ENCODE assay signal across 16 cellular contexts in genomic region chr14:24317141-24317927, GRCh38. TPM values are rescaled to one million over a fixed set of nuclear protein-coding genes. Genes with fewer than 3 reads are reported as not detected.
DNase-seq lines count a peak whose midpoint lies in the region; ATAC-seq, FAIRE-seq and TF ChIP-seq lines count a peak whose summit lies in the region.
"Had no signal": no experiment of that assay in that cellular context is flagged by ENCODE, and none has a peak within 500 bp of the region (broad histone marks: within the 10 kb centered on the region; RNA-seq: fewer than 3 reads in every experiment).

No MANE protein-coding gene starts in this region.

- no peak for FAIRE-seq in astrocyte (lab: Jason Lieb, UNC)
- FAIRE-seq: A204.1, GM19239 had no signal

- H3K27ac Mint-ChIP-seq in T-helper 2 cell treated with Interferon-gamma antibody and Interleukin-4, amounts not matched to agents 5 μg/mL and 100 μg/mL, for 36 hours = peak overlapping the region; percentile 1
- H3K27ac Mint-ChIP-seq in astrocyte (ENCODE audit: unreplicated experiment) = no peak overlapping the region
- H3K27ac Mint-ChIP-seq: H9, IgD-negative memory B cell had no signal

- peaks cover 6% of the 10 kb centered on the region for H4K20me1 ChIP-seq in astrocyte (ENCODE audit: insufficient read depth, low read length)

- H3K36me3 ChIP-seq in astrocyte (ENCODE audit: insufficient read depth, low read length) = no peaks in the 10 kb centered on the region
- H3K36me3 ChIP-seq: adrenal gland, right lobe of liver had no signal

- peaks cover 12% of the 10 kb centered on the region for H3K4me1 ChIP-seq in astrocyte (ENCODE audit: insufficient read depth, low read length)

- H3K9ac ChIP-seq in astrocyte (ENCODE audit: low read length) = no peak overlapping the region

- H3K9me3 Mint-ChIP-seq in T-helper 2 cell treated with Interferon-gamma antibody and Interleukin-4, amounts not matched to agents 5 μg/mL and 100 μg/mL, for 36 hours = no peaks in the 10 kb centered on the region
- H3K9me3 Mint-ChIP-seq in astrocyte (ENCODE audit: unreplicated experiment) = peaks cover 2% of the 10 kb centered on the region
- H3K9me3 Mint-ChIP-seq: H9, IgD-negative memory B cell had no signal

- H3K4me2 ChIP-seq in astrocyte (ENCODE audit: low read length) = no peak overlapping the region

- no peak overlapping the region for H3K4me3 ChIP-seq in astrocyte (ENCODE audit: insufficient read depth, low read depth, low read length)
- H3K4me3 ChIP-seq: adrenal gland, right lobe of liver had no signal

- no peak overlapping the region for H3K27ac ChIP-seq in astrocyte (ENCODE audit: low read depth, low read length)

- H3K79me2 ChIP-seq in astrocyte (ENCODE audit: insufficient read depth, low read length) = no peaks in the 10 kb centered on the region

- no peak overlapping the region for H3K4me3 Mint-ChIP-seq in T-helper 2 cell treated with Interferon-gamma antibody and Interleukin-4, amounts not matched to agents 5 μg/mL and 100 μg/mL, for 36 hours
- H3K4me3 Mint-ChIP-seq in astrocyte (ENCODE audit: unreplicated experiment) = no peak overlapping the region
- H3K4me3 Mint-ChIP-seq: H9, IgD-negative memory B cell had no signal

- H3K36me3 Mint-ChIP-seq in T-helper 2 cell treated with Interferon-gamma antibody and Interleukin-4, amounts not matched to agents 5 μg/mL and 100 μg/mL, for 36 hours (ENCODE audit: low read depth) = peaks cover 23% of the 10 kb centered on the region
- H3K36me3 Mint-ChIP-seq in astrocyte (ENCODE audit: low read depth, unreplicated experiment) = peaks cover under 1% of the 10 kb centered on the region
- H3K36me3 Mint-ChIP-seq: IgD-negative memory B cell had no signal

- H3K27me3 ChIP-seq in astrocyte (ENCODE audit: insufficient read depth, low read length) = peaks cover 32% of the 10 kb centered on the region
- H3K27me3 ChIP-seq: adrenal gland, right lobe of liver had no signal

- DNase-seq in T-helper 2 cell treated with Interferon-gamma antibody and Interleukin-4, amounts not matched to agents 5 μg/mL and 100 μg/mL, for 36 hours (ENCODE audit: low spot score) = no peak
- DNase-seq in T-helper 2 cell = no peak
- DNase-seq in HCEC 1CT = peak; percentile 39
- peak; percentile 9 for DNase-seq in astrocyte (ENCODE audit: low read depth)
- no peak for DNase-seq in omental fat pad (ENCODE audit: low spot score)
- no peak for DNase-seq in stimulated activated CD4-positive, alpha-beta T cell treated with anti-CD3 and anti-CD28 coated beads, Interleukin-4, amount 100 ng/mL, for 1 hour
- DNase-seq in NCI-H1092 (lab: John Stamatoyannopoulos, UW) = no peak
- DNase-seq: DND-41, H9, NCI-H2107, right lobe of liver had no signal

- peaks cover 40% of the 10 kb centered on the region for H3K4me1 Mint-ChIP-seq in T-helper 2 cell treated with Interferon-gamma antibody and Interleukin-4, amounts not matched to agents 5 μg/mL and 100 μg/mL, for 36 hours (ENCODE audit: low read depth)
- H3K4me1 Mint-ChIP-seq in astrocyte (ENCODE audit: low read depth, unreplicated experiment) = peaks cover 9% of the 10 kb centered on the region
- H3K4me1 Mint-ChIP-seq: H9 had no signal

- ATAC-seq in omental fat pad (ENCODE audit: low FRiP score) = peak; percentile 67
- ATAC-seq in GM21786 (IDR thresholded peaks at IDR 0.05; ENCODE audit: unreplicated experiment) = no peak

- peaks cover 5% of the 10 kb centered on the region for H3K27me3 Mint-ChIP-seq in T-helper 2 cell treated with Interferon-gamma antibody and Interleukin-4, amounts not matched to agents 5 μg/mL and 100 μg/mL, for 36 hours (ENCODE audit: low read depth)
- peaks cover 27% of the 10 kb centered on the region for H3K27me3 Mint-ChIP-seq in astrocyte (ENCODE audit: low read depth, unreplicated experiment)
- H3K27me3 Mint-ChIP-seq: IgD-negative memory B cell had no signal

- no peak overlapping the region for H2AFZ ChIP-seq in astrocyte (ENCODE audit: low read depth, low read length)

- no peak for TF ChIP-seq CTCF in astrocyte (IDR thresholded peaks at IDR 0.05; ENCODE audit: insufficient read depth, low read depth, low read length)
- TF ChIP-seq CTCF in omental fat pad (IDR thresholded peaks at IDR 0.05) = no peak

- H3K9me3 ChIP-seq in astrocyte (ENCODE audit: insufficient read depth, low read depth, low read length) = no peaks in the 10 kb centered on the region
- H3K9me3 ChIP-seq: adrenal gland, right lobe of liver had no signal

RNA-seq across cellular contexts. Expression of gene LTB4R, which starts 6.0 kb away (rescaled TPM):
- total RNA-seq in astrocyte (5.5 TPM in 2 replicates), omental fat pad (10 to 100 TPM in 3 of 4 donors, 1 to 10 TPM in 1; 5.0 to 16.7 (median 12.6) TPM)

RNA-seq across cellular contexts. Expression of gene LTB4R2, which starts 7.4 kb away (rescaled TPM):
- 7.8 and 9.3 TPM in 2 replicates for total RNA-seq in astrocyte
- 1 to 10 TPM; 4.7 to 9.0 (median 7.9) TPM for total RNA-seq in omental fat pad

RNA-seq across cellular contexts. Expression of gene CIDEB, which starts 9.6 kb away (rescaled TPM):
- total RNA-seq in astrocyte = not detected in 2 replicates
- 10 to 100 TPM in 3 of 4 donors, 1 to 10 TPM in 1; 9.1 to 23.8 (median 14.3) TPM for total RNA-seq in omental fat pad
- total RNA-seq: H9 had no signal

RNA-seq across cellular contexts. Expression of gene ADCY4, which starts 17.5 kb away (rescaled TPM):
- total RNA-seq in astrocyte = 0.32 and 0.67 TPM in 2 replicates
- total RNA-seq in omental fat pad = 100 to 1,000 TPM in 1 of 4 donors, 10 to 100 TPM in 2, 1 to 10 TPM in 1; 9.7 to 144 (median 45.6) TPM

RNA-seq across cellular contexts. Expression of gene NOP9, which starts 17.7 kb away (rescaled TPM):
- total RNA-seq in astrocyte (22.9 and 23.5 TPM in 2 replicates), omental fat pad (10 to 100 TPM; 13.9 to 22.2 (median 17.8) TPM)

Comparison
In these comparisons a context has a peak if more than half of its experiments do, and no peak if none do; other contexts are left out.
1. DNase-seq: peak in HCEC 1CT (single experiment) and astrocyte (single experiment); none in T-helper 2 cell treated with Interferon-gamma antibody and Interleukin-4, amounts not matched to agents 5 μg/mL and 100 μg/mL, for 36 hours (single experiment), T-helper 2 cell (0 of 5), omental fat pad (single experiment), stimulated activated CD4-positive, alpha-beta T cell treated with anti-CD3 and anti-CD28 coated beads, Interleukin-4, amount 100 ng/mL, for 1 hour (single experiment) and NCI-H1092 (single experiment).